ENCODE assay signal across 35 cellular contexts in the genomic region with DNA sequence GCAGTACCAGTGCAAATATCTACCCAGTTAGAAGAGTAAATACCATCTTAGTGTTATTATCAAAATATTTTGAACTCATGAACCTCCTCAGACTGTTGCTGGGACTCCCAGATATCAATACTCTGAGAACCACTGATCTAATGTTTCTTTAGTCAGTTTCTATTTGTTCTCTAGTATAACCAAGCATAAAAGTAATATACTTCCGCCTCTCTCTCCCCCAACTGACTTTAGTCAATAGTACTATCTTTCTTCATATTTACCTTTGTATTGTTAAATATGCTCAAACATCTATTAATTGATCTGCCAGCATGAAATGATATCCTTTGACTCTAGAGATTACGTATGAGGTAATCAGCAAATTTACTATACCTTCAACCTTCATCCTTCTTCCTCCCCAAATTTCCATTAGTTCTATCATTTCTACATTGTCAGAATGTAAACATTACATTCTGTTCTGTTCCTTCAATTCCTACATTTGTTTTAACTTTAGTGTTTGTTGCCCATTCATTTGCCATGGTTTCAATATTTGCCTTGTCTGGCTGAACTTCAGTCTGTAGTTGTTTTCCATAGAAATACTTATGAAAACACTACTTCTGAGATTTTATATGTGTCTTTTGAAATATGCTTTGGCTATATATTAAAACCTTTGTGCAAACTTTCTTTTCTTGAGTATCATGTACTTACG.
"Had no signal": no experiment of that assay in that cellular context is flagged by ENCODE, and none has a peak within 500 bp of the region (broad histone marks: within the 10 kb centered on the region; RNA-seq: fewer than 3 reads in every experiment).

No MANE protein-coding gene starts in this region.

- H3K9me3 ChIP-seq: adrenal gland, MG63, Peyer's patch, SJSA1, SK-N-SH had no signal

- FAIRE-seq: TTC549 had no signal

- H3K27me3 ChIP-seq: adrenal gland, brain microvascular endothelial cell, MG63, Peyer's patch, SJSA1 had no signal

- H3K4me3 ChIP-seq: adrenal gland, MG63, Peyer's patch, SJSA1 had no signal

- H3K27ac ChIP-seq: adrenal gland, brain microvascular endothelial cell, Peyer's patch, SJSA1 had no signal

- H3K36me3 ChIP-seq: adrenal gland, brain microvascular endothelial cell, MG63, Peyer's patch, SJSA1 had no signal

- ATAC-seq: activated naive CD4-positive, alpha-beta T cell treated with anti-CD3 and anti-CD28 coated beads, Interleukin-2, amount 50 U/mL, for 72 hours; activated T-cell treated with anti-CD3 and anti-CD28 coated beads, Interleukin-2, amount 50 U/mL, for 4 hours; PC-3 had no signal

- H3K4me1 ChIP-seq: adrenal gland, Peyer's patch, SJSA1 had no signal

- DNase-seq: activated B cell treated with CpG ODN at 0.5 μM for 24 hours; activated CD4-positive, alpha-beta memory T cell treated with anti-CD3 and anti-CD28 coated beads for 36 hours; activated CD4-positive, alpha-beta T cell treated with anti-CD3 and anti-CD28 coated beads for 4 hours; activated CD4-positive, alpha-beta T cell treated with anti-CD3 and anti-CD28 coated beads, Interleukin-2, amount 50 U/mL, for 1 hour; activated CD4-positive, CD25-positive, alpha-beta regulatory T cell treated with anti-CD3 and anti-CD28 coated beads, Interleukin-2, amount 50 U/mL, for 72 hours; activated CD8-positive, alpha-beta memory T cell treated with anti-CD3 and anti-CD28 coated beads, Interleukin-2, amount 50 U/mL, for 4 hours; activated gamma-delta T cell treated with Interleukin-2 at 50 U/mL for 16 hours; activated naive CD4-positive, alpha-beta T cell treated with anti-CD3 and anti-CD28 coated beads for 36 hours; activated T-cell treated with anti-CD3 and anti-CD28 coated beads for 4 hours; activated T-cell treated with anti-CD3 and anti-CD28 coated beads, Interleukin-2, amount 50 U/mL, for 4 hours; adrenal gland; anterior cingulate cortex; brain microvascular endothelial cell; central memory CD4-positive, alpha-beta T cell; Karpas-422; KBM-7; MG63; MV-4-11; NCI-H1092; NCI-H1436 treated with DMSO at 0.1 percent for 48 hours; NCI-H1930; NCI-H2081 treated with DMSO at 0.1 percent for 48 hours; NCI-H345; NCI-H510A; NCI-H526; NCI-H748 treated with DMSO at 0.1 percent for 48 hours; NK-92 treated with Interleukin-12 subunit alpha and Interleukin-12 subunit beta, amount 100 ng/mL, for 24 hours; PC-3; Peyer's patch; RPMI8226; SHP77 treated with DMSO at 0.1 percent for 48 hours; SK-N-SH had no signal
